1 cellular context compared by ENCODE assay signal in the genomic region with DNA sequence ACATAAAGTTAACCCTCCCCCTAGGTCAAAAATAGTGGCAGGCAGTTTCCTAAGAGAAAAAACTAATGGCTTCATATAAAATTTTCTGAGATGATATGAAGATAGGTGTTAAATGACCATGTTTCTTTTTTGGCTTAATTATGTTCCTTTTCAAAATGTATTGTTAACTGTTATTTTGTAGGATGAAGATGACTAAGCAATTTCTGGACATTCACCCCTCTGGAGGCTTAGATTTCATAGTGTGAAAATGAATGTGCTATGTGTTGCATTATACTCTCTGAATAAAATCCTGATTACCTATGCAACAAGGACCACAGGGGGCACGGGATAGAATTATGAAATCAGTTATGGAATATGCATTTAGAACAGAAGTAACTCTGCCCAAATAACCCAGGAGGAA.
TF ChIP-seq lines count a peak whose summit lies in the region.

No MANE protein-coding gene starts in this region.

TF ChIP-seq in HepG2, 621 proteins besides CTCF, POLR2A, EP300 and RAD21:
- TF ChIP-seq, protein P1, sequence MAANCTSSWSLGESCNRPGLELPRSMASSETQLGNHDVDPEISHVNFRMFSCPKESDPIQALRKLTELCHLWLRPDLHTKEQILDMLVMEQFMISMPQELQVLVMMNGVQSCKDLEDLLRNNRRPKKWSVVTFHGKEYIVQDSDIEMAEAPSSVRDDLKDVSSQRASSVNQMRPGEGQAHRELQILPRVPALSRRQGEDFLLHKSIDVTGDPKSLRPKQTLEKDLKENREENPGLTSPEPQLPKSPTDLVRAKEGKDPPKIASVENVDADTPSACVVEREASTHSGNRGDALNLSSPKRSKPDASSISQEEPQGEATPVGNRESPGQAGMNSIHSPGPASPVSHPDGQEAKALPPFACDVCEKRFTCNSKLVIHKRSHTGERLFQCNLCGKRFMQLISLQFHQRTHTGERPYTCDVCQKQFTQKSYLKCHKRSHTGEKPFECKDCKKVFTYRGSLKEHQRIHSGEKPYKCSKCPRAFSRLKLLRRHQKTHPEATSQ (CRISPR knock-in tag; IDR thresholded peaks at IDR 0.05; ENCODE audit: borderline replicate concordance): no peak
- TF ChIP-seq MAFK (conservative IDR thresholded peaks at IDR 0.05 in 1 of 2, IDR thresholded peaks at IDR 0.05 in 1 of 2; ENCODE audit: low read length in 2 of 2) (peak; percentile 15 to 33; a peak in 1 of 4 replicates), NFE2L2 (IDR thresholded peaks at IDR 0.05; ENCODE audit: low read length) (peak; percentile 76)
- TF ChIP-seq, protein P2, sequence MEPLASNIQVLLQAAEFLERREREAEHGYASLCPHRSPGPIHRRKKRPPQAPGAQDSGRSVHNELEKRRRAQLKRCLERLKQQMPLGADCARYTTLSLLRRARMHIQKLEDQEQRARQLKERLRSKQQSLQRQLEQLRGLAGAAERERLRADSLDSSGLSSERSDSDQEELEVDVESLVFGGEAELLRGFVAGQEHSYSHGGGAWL (CRISPR knock-in tag; IDR thresholded peaks at IDR 0.05): no peak
- TF ChIP-seq, protein P3, sequence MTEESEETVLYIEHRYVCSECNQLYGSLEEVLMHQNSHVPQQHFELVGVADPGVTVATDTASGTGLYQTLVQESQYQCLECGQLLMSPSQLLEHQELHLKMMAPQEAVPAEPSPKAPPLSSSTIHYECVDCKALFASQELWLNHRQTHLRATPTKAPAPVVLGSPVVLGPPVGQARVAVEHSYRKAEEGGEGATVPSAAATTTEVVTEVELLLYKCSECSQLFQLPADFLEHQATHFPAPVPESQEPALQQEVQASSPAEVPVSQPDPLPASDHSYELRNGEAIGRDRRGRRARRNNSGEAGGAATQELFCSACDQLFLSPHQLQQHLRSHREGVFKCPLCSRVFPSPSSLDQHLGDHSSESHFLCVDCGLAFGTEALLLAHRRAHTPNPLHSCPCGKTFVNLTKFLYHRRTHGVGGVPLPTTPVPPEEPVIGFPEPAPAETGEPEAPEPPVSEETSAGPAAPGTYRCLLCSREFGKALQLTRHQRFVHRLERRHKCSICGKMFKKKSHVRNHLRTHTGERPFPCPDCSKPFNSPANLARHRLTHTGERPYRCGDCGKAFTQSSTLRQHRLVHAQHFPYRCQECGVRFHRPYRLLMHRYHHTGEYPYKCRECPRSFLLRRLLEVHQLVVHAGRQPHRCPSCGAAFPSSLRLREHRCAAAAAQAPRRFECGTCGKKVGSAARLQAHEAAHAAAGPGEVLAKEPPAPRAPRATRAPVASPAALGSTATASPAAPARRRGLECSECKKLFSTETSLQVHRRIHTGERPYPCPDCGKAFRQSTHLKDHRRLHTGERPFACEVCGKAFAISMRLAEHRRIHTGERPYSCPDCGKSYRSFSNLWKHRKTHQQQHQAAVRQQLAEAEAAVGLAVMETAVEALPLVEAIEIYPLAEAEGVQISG (CRISPR knock-in tag; IDR thresholded peaks at IDR 0.05): no peak
